ENCODE assay signal across 15 cellular contexts in genomic region chrX:107566603-107567262, GRCh38.
DNase-seq lines count a peak whose midpoint lies in the region; ATAC-seq and TF ChIP-seq lines count a peak whose summit lies in the region.
"Had no signal": no experiment of that assay in that cellular context is flagged by ENCODE, and none has a peak within 500 bp of the region (broad histone marks: within the 10 kb centered on the region; RNA-seq: fewer than 3 reads in every experiment).

No MANE protein-coding gene starts in this region.

- ATAC-seq in GM18861 (IDR thresholded peaks at IDR 0.05; ENCODE audit: unreplicated experiment) (no peak), GM18870 (IDR thresholded peaks at IDR 0.05; ENCODE audit: unreplicated experiment) (no peak)
- ATAC-seq: sciatic nerve had no signal

- no peaks in the 10 kb centered on the region for H3K9me3 Mint-ChIP-seq in brain
- H3K9me3 Mint-ChIP-seq: immature natural killer cell had no signal

- H3K9me3 ChIP-seq in BLaER1: no peaks in the 10 kb centered on the region
- no peaks in the 10 kb centered on the region for H3K9me3 ChIP-seq in HUES6 (ENCODE audit: control insufficient read depth, insufficient read depth, low read depth, low read length)
- H3K9me3 ChIP-seq in mesodermal cell (ENCODE audit: control insufficient read depth, low read length): no peaks in the 10 kb centered on the region
- H3K9me3 ChIP-seq: colonic mucosa had no signal

- DNase-seq in NCI-H345 (lab: John Stamatoyannopoulos, UW) (no peak), globus pallidus (ENCODE audit: low spot score) (no peak)
- DNase-seq: activated gamma-delta T cell treated with Interleukin-2 at 50 U/mL for 16 hours, aorta, colonic mucosa, immature natural killer cell, SHP77, T-helper 1 cell had no signal

- H3K4me1 ChIP-seq in BLaER1: peaks cover 12% of the 10 kb centered on the region
- peaks cover 66% of the 10 kb centered on the region for H3K4me1 ChIP-seq in HUES6 (ENCODE audit: control insufficient read depth, insufficient read depth, low read length)
- H3K4me1 ChIP-seq in mesodermal cell (ENCODE audit: control insufficient read depth, insufficient read depth, low read length, poor library complexity, severe bottlenecking): peaks cover 41% of the 10 kb centered on the region
- H3K4me1 ChIP-seq: colonic mucosa had no signal

- peaks cover 5% of the 10 kb centered on the region for H3K36me3 Mint-ChIP-seq in brain

- peak overlapping the region; percentile 62 to 94 (median 87) for H3K27ac Mint-ChIP-seq in brain

- peak overlapping the region; percentile 22 for H3K4me2 ChIP-seq in BLaER1

- no peaks in the 10 kb centered on the region for H3K36me3 ChIP-seq in BLaER1
- no peaks in the 10 kb centered on the region for H3K36me3 ChIP-seq in HUES6 (ENCODE audit: control insufficient read depth, insufficient read depth, low read length)
- no peaks in the 10 kb centered on the region for H3K36me3 ChIP-seq in mesodermal cell (ENCODE audit: control insufficient read depth, insufficient read depth, low read length)
- H3K36me3 ChIP-seq: colonic mucosa had no signal

- peaks cover 87% of the 10 kb centered on the region for H3K27me3 ChIP-seq in BLaER1
- no peaks in the 10 kb centered on the region; the same call in 1 of the 2 replicates for H3K27me3 ChIP-seq in HUES6 (ENCODE audit: control insufficient read depth, insufficient read depth, low read length)
- H3K27me3 ChIP-seq: colonic mucosa had no signal

- WGBS in mesodermal cell (ENCODE audit: insufficient coverage in 2 of 2), 2 experiments: 100% methylated on average over 1 of the region's 2 CpGs; no CpG with 5 or more reads in 1 of the 2 experiments

- H3K4me3 ChIP-seq in BLaER1: no peak overlapping the region
- no peak overlapping the region for H3K4me3 ChIP-seq in HUES6 (ENCODE audit: low read depth, low read length)
- H3K4me3 ChIP-seq in mesodermal cell (ENCODE audit: extremely low read depth, insufficient read depth, low read length, poor library complexity, severe bottlenecking): no peak overlapping the region
- H3K4me3 ChIP-seq: colonic mucosa had no signal

- H4K20me1 ChIP-seq in BLaER1: no peaks in the 10 kb centered on the region

- no peak for TF ChIP-seq CTCF in brain (conservative IDR thresholded peaks at IDR 0.05)

- H3K27ac ChIP-seq in BLaER1 (no peak overlapping the region), HUES6 (ENCODE audit: low read depth, low read length) (peak overlapping the region; percentile 20; the same call in 1 of the 2 replicates), mesodermal cell (ENCODE audit: low read depth, low read length, severe bottlenecking) (peak overlapping the region; percentile 60)
- H3K27ac ChIP-seq: colonic mucosa had no signal

- peaks cover 36% of the 10 kb centered on the region for H3K4me1 Mint-ChIP-seq in brain
- H3K4me1 Mint-ChIP-seq: immature natural killer cell had no signal

- no peak overlapping the region for H3K9ac ChIP-seq in BLaER1
- no peak overlapping the region for H3K9ac ChIP-seq in HUES6 (ENCODE audit: low read length)

- H3K4me3 Mint-ChIP-seq in brain: no peak overlapping the region
- H3K4me3 Mint-ChIP-seq: immature natural killer cell had no signal

- peaks cover 10% of the 10 kb centered on the region for H3K27me3 Mint-ChIP-seq in brain
